Comparison of ENCODE assay signal across 25 cellular contexts in genomic region chr13:76161143-76161542, GRCh38.
DNase-seq lines count a peak whose midpoint lies in the region; ATAC-seq and TF ChIP-seq lines count a peak whose summit lies in the region.
"Had no signal": no experiment of that assay in that cellular context is flagged by ENCODE, and none has a peak within 500 bp of the region (broad histone marks: within the 10 kb centered on the region; RNA-seq: fewer than 3 reads in every experiment).

No MANE protein-coding gene starts in this region.

- H3K9me3 ChIP-seq in IMR-90 (ENCODE audit: control insufficient read depth, insufficient read depth, low read length) (no peaks in the 10 kb centered on the region), ascending aorta (no peaks in the 10 kb centered on the region)
- H3K9me3 ChIP-seq: A549, esophagus squamous epithelium, Peyer's patch had no signal

- H2BK120ac ChIP-seq in IMR-90 (ENCODE audit: low read depth, low read length) = no peak overlapping the region

- no peak overlapping the region for H3K9ac ChIP-seq in IMR-90 (ENCODE audit: low read depth, low read length)

- H4K91ac ChIP-seq in IMR-90 (ENCODE audit: insufficient read depth, low read depth, low read length) = no peak overlapping the region

- no peak overlapping the region for H3K23ac ChIP-seq in IMR-90 (ENCODE audit: low read depth, low read length)

- TF ChIP-seq CTCF in IMR-90 (conservative IDR thresholded peaks at IDR 0.05; ENCODE audit: low read depth, low read length) (no peak), ascending aorta (IDR thresholded peaks at IDR 0.05) (no peak)

- H3K9me1 ChIP-seq in IMR-90 (ENCODE audit: insufficient read depth, low read length) = no peaks in the 10 kb centered on the region

- H3K27ac Mint-ChIP-seq in activated naive CD4-positive, alpha-beta T cell treated with anti-CD3 and anti-CD28 coated beads, Interleukin-2, amount 50 U/mL, for 72 hours = no peak overlapping the region
- H3K27ac Mint-ChIP-seq: activated CD4-positive, alpha-beta T cell treated with anti-CD3 and anti-CD28 coated beads, Interleukin-2, amount 10 ng/mL, durations not matched to agents 24 days and 14 days; activated naive CD8-positive, alpha-beta T cell treated with anti-CD3 and anti-CD28 coated beads for 36 hours; activated T-helper 2 cell treated with anti-CD3 and anti-CD28 coated beads, Interferon-gamma antibody, Interleukin-2, Interleukin-4, amounts not matched to agents 10 μg/mL and 5 μg/mL and 100 μg/mL, durations not matched to agents 14 hours and 24 hours and 36 hours; CD4-positive, CD25-positive, alpha-beta regulatory T cell; naive B cell had no signal

- H2AFZ ChIP-seq in IMR-90 (replicated peaks; ENCODE audit: low read length, poor library complexity) = no peak overlapping the region

- no peaks in the 10 kb centered on the region for H3K79me1 ChIP-seq in IMR-90 (ENCODE audit: low read depth in 1 of 2, low read length in 2 of 2)

- dilution Hi-C loops in IMR-90 (cut with HindIII; ENCODE audit: low sequenced_read_pairs, unreplicated experiment) = no loop called here

- BruUV-seq in IMR-90 (replicated peaks; lab: Mats Ljungman, UMichigan) = no TSS peak

- no peaks in the 10 kb centered on the region; the same call in 1 of the 2 replicates for H3K4me1 ChIP-seq in IMR-90 (ENCODE audit: control insufficient read depth, insufficient read depth, low read length)
- H3K4me1 ChIP-seq in ascending aorta = peaks cover 3 to 4% of the 10 kb centered on the region in 2 donors
- H3K4me1 ChIP-seq: A549, esophagus squamous epithelium, Peyer's patch had no signal

- no peak overlapping the region for H3K18ac ChIP-seq in IMR-90 (ENCODE audit: low read depth, low read length)

- intact Hi-C loops in IMR-90 (cut with micrococcal nuclease) (no loop called here), ascending aorta (cut with DNase I) (no loop called here), left cardiac atrium (cut with DNase I) (no loop called here)

- peaks cover 0 to 4% of the 10 kb centered on the region in 2 donors for H3K9me3 Mint-ChIP-seq in activated naive CD4-positive, alpha-beta T cell treated with anti-CD3 and anti-CD28 coated beads, Interleukin-2, amount 50 U/mL, for 72 hours
- H3K9me3 Mint-ChIP-seq: activated CD4-positive, alpha-beta T cell treated with anti-CD3 and anti-CD28 coated beads, Interleukin-2, amount 10 ng/mL, durations not matched to agents 24 days and 14 days; activated naive CD8-positive, alpha-beta T cell treated with anti-CD3 and anti-CD28 coated beads for 36 hours; activated T-helper 2 cell treated with anti-CD3 and anti-CD28 coated beads, Interferon-gamma antibody, Interleukin-2, Interleukin-4, amounts not matched to agents 10 μg/mL and 5 μg/mL and 100 μg/mL, durations not matched to agents 14 hours and 24 hours and 36 hours had no signal

- no peaks in the 10 kb centered on the region; the same call in 1 of the 2 replicates for H3K27me3 ChIP-seq in IMR-90 (ENCODE audit: control insufficient read depth, insufficient read depth, low read length)
- H3K27me3 ChIP-seq in ascending aorta = no peaks in the 10 kb centered on the region
- H3K27me3 ChIP-seq: esophagus squamous epithelium, Peyer's patch had no signal

- H3K56ac ChIP-seq in IMR-90 (ENCODE audit: extremely low read depth, insufficient read depth, low read length) = no peak overlapping the region

- H2BK15ac ChIP-seq in IMR-90 (ENCODE audit: low read depth, low read length) = no peak overlapping the region

- ATAC-seq in IMR-90 (ENCODE audit: low read depth) = peak; percentile 62
- peak; percentile 68 to 87 for ATAC-seq in left cardiac atrium
- no peak for ATAC-seq in activated naive CD4-positive, alpha-beta T cell treated with anti-CD3 and anti-CD28 coated beads, Interleukin-2, amount 50 U/mL, for 72 hours
- ATAC-seq in GM21367 (IDR thresholded peaks at IDR 0.05; ENCODE audit: unreplicated experiment) = no peak
- ATAC-seq in HG02798 (IDR thresholded peaks at IDR 0.05; ENCODE audit: poor library complexity, unreplicated experiment) = no peak
- no peak for ATAC-seq in GM18858 (IDR thresholded peaks at IDR 0.05; ENCODE audit: unreplicated experiment)
- ATAC-seq: A549 had no signal

- no peak overlapping the region for H3K4me2 ChIP-seq in IMR-90 (ENCODE audit: low read depth, low read length)
- H3K4me2 ChIP-seq: A549 had no signal

- H3K27ac ChIP-seq in IMR-90 (ENCODE audit: insufficient read depth, low read length) (no peak overlapping the region), ascending aorta (peak overlapping the region; percentile 45 to 64)
- H3K27ac ChIP-seq: A549, Peyer's patch had no signal

- no peak overlapping the region for H4K5ac ChIP-seq in IMR-90 (ENCODE audit: low read depth, low read length)

- H3K4me3 ChIP-seq in IMR-90 (ENCODE audit: insufficient read depth, low read depth, low read length) (no peak overlapping the region), ascending aorta (no peak overlapping the region)
- H3K4me3 ChIP-seq: A549, esophagus squamous epithelium, Peyer's patch had no signal

- CTCF ChIA-PET in IMR-90 (lab: Yijun Ruan, JAX) = interaction anchor here (0.8 kb wide), 1 partner anchor 315 kb away, joined by 4 read pairs; no protein-coding TSS in a partner anchor

- H3K14ac ChIP-seq in IMR-90 (replicated peaks; ENCODE audit: low read depth, low read length) = no peak overlapping the region

- in situ Hi-C loops in IMR-90 (cut with MboI; ENCODE audit: low sequenced_read_pairs) = no loop called here

- POLR2A ChIA-PET in IMR-90 (lab: Charles Lee; ENCODE audit: unreplicated experiment) = no interaction called here

- no peak overlapping the region for H2AK5ac ChIP-seq in IMR-90 (ENCODE audit: low read depth, low read length)

- no peak overlapping the region for H3K4ac ChIP-seq in IMR-90 (ENCODE audit: low read depth, low read length)

- no peak overlapping the region for H2BK5ac ChIP-seq in IMR-90 (ENCODE audit: low read depth, low read length, poor library complexity, severe bottlenecking)

- no peak overlapping the region for H2BK20ac ChIP-seq in IMR-90 (ENCODE audit: low read depth, low read length)

- H4K8ac ChIP-seq in IMR-90 (ENCODE audit: low read depth in 2 of 2, low read length in 2 of 2) = no peak overlapping the region

- TF ChIP-seq RAD21 in IMR-90 (IDR thresholded peaks at IDR 0.05; ENCODE audit: low read length) = no peak

- H4K20me1 ChIP-seq in IMR-90 (ENCODE audit: insufficient read depth, low read length) = no peaks in the 10 kb centered on the region

- TF ChIP-seq POLR2A in IMR-90 (IDR thresholded peaks at IDR 0.05; ENCODE audit: low read depth, low read length) = no peak

- H2AK9ac ChIP-seq in IMR-90 (replicated peaks; ENCODE audit: low read depth, low read length, poor library complexity) = no peak overlapping the region

- no peaks in the 10 kb centered on the region for H3K36me3 Mint-ChIP-seq in activated naive CD4-positive, alpha-beta T cell treated with anti-CD3 and anti-CD28 coated beads, Interleukin-2, amount 50 U/mL, for 72 hours
- H3K36me3 Mint-ChIP-seq: activated naive CD8-positive, alpha-beta T cell treated with anti-CD3 and anti-CD28 coated beads for 36 hours; CD4-positive, CD25-positive, alpha-beta regulatory T cell; naive B cell had no signal

- DNase-seq in IMR-90 (peak; percentile 17), ascending aorta (ENCODE audit: low spot score in 2 of 2) (no peak), left cardiac atrium (no peak), occipital lobe (lab: John Stamatoyannopoulos, UW) (peak; percentile 1)
- DNase-seq in activated naive CD4-positive, alpha-beta T cell treated with anti-CD3 and anti-CD28 coated beads, Interleukin-2, amount 50 U/mL, for 72 hours (ENCODE audit: low spot score in 2 of 2) = no peak
- DNase-seq: activated CD4-positive, alpha-beta T cell treated with anti-CD3 and anti-CD28 coated beads, Interleukin-2, amount 10 ng/mL, durations not matched to agents 24 days and 14 days; activated CD8-positive, alpha-beta memory T cell treated with anti-CD3 and anti-CD28 coated beads for 24 hours; activated naive CD8-positive, alpha-beta T cell treated with anti-CD3 and anti-CD28 coated beads for 36 hours; activated T-cell treated with anti-CD3 and anti-CD28 coated beads for 4 hours; AML-193; CD4-positive, CD25-positive, alpha-beta regulatory T cell; dermis blood vessel endothelial cell; esophagus squamous epithelium; MV-4-11; naive B cell; NCI-H146; NCI-H82; Peyer's patch; SIG-M5; stimulated activated naive CD4-positive, alpha-beta T cell treated with Interleukin-2 at 50 U/mL for 16 hours had no signal

- H3K36me3 ChIP-seq in IMR-90 (ENCODE audit: control insufficient read depth, insufficient read depth, low read length) = no peaks in the 10 kb centered on the region
- no peaks in the 10 kb centered on the region for H3K36me3 ChIP-seq in ascending aorta
- H3K36me3 ChIP-seq: esophagus squamous epithelium, Peyer's patch had no signal

TF ChIP-seq in IMR-90, 13 proteins besides CTCF, POLR2A, EP300 and RAD21 (continues in another document):
- TF ChIP-seq MAFK (IDR thresholded peaks at IDR 0.05; ENCODE audit: low read depth, low read length) (no peak), ELK1 (IDR thresholded peaks at IDR 0.05; ENCODE audit: borderline replicate concordance, low read depth, low read length) (no peak), SMC3 (IDR thresholded peaks at IDR 0.05; ENCODE audit: low read depth, low read length) (no peak), CEBPB (IDR thresholded peaks at IDR 0.05; ENCODE audit: low read depth, low read length) (no peak), FOS (IDR thresholded peaks at IDR 0.05; ENCODE audit: low read depth, low read length) (no peak), CHD1 (IDR thresholded peaks at IDR 0.05; ENCODE audit: low read depth, low read length) (no peak), RFX5 (IDR thresholded peaks at IDR 0.05; ENCODE audit: low read depth, low read length) (no peak), MAZ (IDR thresholded peaks at IDR 0.05; ENCODE audit: borderline replicate concordance, low read depth, low read length) (no peak), RCOR1 (IDR thresholded peaks at IDR 0.05; ENCODE audit: insufficient replicate concordance, low read length) (no peak), USF2 (IDR thresholded peaks at IDR 0.05; ENCODE audit: low read depth, low read length) (no peak)

Comparison
In these comparisons a context has a peak if more than half of its experiments do, and no peak if none do; other contexts are left out.
1. ATAC-seq: peak in IMR-90 (single experiment) and left cardiac atrium (2 of 2); none in activated naive CD4-positive, alpha-beta T cell treated with anti-CD3 and anti-CD28 coated beads, Interleukin-2, amount 50 U/mL, for 72 hours (0 of 2), GM21367 (single experiment), HG02798 (single experiment) and GM18858 (single experiment).
2. DNase-seq: peak in IMR-90 (single experiment) and occipital lobe (single experiment); none in ascending aorta (0 of 2), left cardiac atrium (single experiment) and activated naive CD4-positive, alpha-beta T cell treated with anti-CD3 and anti-CD28 coated beads, Interleukin-2, amount 50 U/mL, for 72 hours (0 of 2).